8 cellular contexts compared by ENCODE assay signal in genomic region chr19:42220751-42221097, GRCh38. TPM values are rescaled to one million over a fixed set of nuclear protein-coding genes. Genes with fewer than 3 reads are reported as not detected.
DNase-seq lines count a peak whose midpoint lies in the region; ATAC-seq and TF ChIP-seq lines count a peak whose summit lies in the region.

No MANE protein-coding gene starts in this region.

- H2AFZ ChIP-seq in SU-DHL-6 (ENCODE audit: low read depth, low read length, severe bottlenecking), result no peak overlapping the region

- peaks cover 85% of the 10 kb centered on the region for H3K79me2 ChIP-seq in DOHH2 (ENCODE audit: control insufficient read depth, low read length)
- peaks cover 45% of the 10 kb centered on the region for H3K79me2 ChIP-seq in SU-DHL-6 (ENCODE audit: insufficient read depth, low read length)

- 1% methylated on average over 6 of the region's 6 CpGs for WGBS in prostate gland

- intact Hi-C loops in prostate gland (cut with DNase I), result no loop called here

- H3K9me3 ChIP-seq in DOHH2 (ENCODE audit: control insufficient read depth, insufficient read depth, low read length), result no peaks in the 10 kb centered on the region
- H3K9me3 ChIP-seq in SU-DHL-6 (ENCODE audit: insufficient read depth, low read length), result no peaks in the 10 kb centered on the region
- no peaks in the 10 kb centered on the region for H3K9me3 ChIP-seq in prostate gland

- H3K27ac ChIP-seq in DOHH2 (ENCODE audit: low read depth, low read length) (peak overlapping the region; percentile 64), SU-DHL-6 (ENCODE audit: low read depth, low read length) (peak overlapping the region; percentile 26), prostate gland (peak overlapping the region; percentile 84 to 90)

- H3K4me2 ChIP-seq in DOHH2 (ENCODE audit: low read length) (peak overlapping the region; percentile 89), SU-DHL-6 (ENCODE audit: low read depth, low read length, poor library complexity, severe bottlenecking) (peak overlapping the region; percentile 92)

- DNase-seq in fibroblast of the aortic adventitia (ENCODE audit: low read depth) (no peak), prostate gland (ENCODE audit: low spot score) (no peak), anterior cingulate cortex (lab: John Stamatoyannopoulos, UW) (no peak)

- H3K36me3 ChIP-seq in DOHH2 (ENCODE audit: control insufficient read depth, low read length), result peaks cover 53% of the 10 kb centered on the region
- H3K36me3 ChIP-seq in SU-DHL-6 (ENCODE audit: low read length), result no peaks in the 10 kb centered on the region
- H3K36me3 ChIP-seq in prostate gland, result peaks cover 0 to 16% of the 10 kb centered on the region in 2 donors

- peaks cover 42% of the 10 kb centered on the region for H3K4me1 ChIP-seq in DOHH2 (ENCODE audit: control insufficient read depth, low read length)
- peaks cover 17% of the 10 kb centered on the region for H3K4me1 ChIP-seq in prostate gland (replicated peaks)

- ATAC-seq in GM21528 (IDR thresholded peaks at IDR 0.05; ENCODE audit: low FRiP score, unreplicated experiment) (no peak), GM21723 (IDR thresholded peaks at IDR 0.05; ENCODE audit: unreplicated experiment) (no peak), HG03432 (IDR thresholded peaks at IDR 0.05; ENCODE audit: unreplicated experiment) (no peak)

- H4K20me1 ChIP-seq in DOHH2 (ENCODE audit: control insufficient read depth, insufficient read depth, low read depth, low read length) (peaks cover 10% of the 10 kb centered on the region; the same call in 1 of the 2 replicates), SU-DHL-6 (ENCODE audit: low read depth, low read length) (no peaks in the 10 kb centered on the region)

- TF ChIP-seq POLR2A in prostate gland (IDR thresholded peaks at IDR 0.05), result no peak

- H3K9ac ChIP-seq in SU-DHL-6 (ENCODE audit: low read length), result peak overlapping the region; percentile 82

- H3F3A ChIP-seq in DOHH2 (ENCODE audit: control insufficient read depth, insufficient read depth) (no peaks in the 10 kb centered on the region), SU-DHL-6 (ENCODE audit: insufficient read depth) (no peaks in the 10 kb centered on the region)

- TF ChIP-seq CTCF in DOHH2 (IDR thresholded peaks at IDR 0.05; ENCODE audit: low read depth, low read length, poor library complexity, severe bottlenecking), result no peak
- no peak for TF ChIP-seq CTCF in SU-DHL-6 (IDR thresholded peaks at IDR 0.05; ENCODE audit: insufficient read depth, low read length, poor library complexity, severe bottlenecking)
- TF ChIP-seq CTCF in fibroblast of the aortic adventitia (IDR thresholded peaks at IDR 0.05; ENCODE audit: insufficient read depth, low read length), result no peak
- no peak for TF ChIP-seq CTCF in prostate gland (IDR thresholded peaks at IDR 0.05)

- H3K9me2 ChIP-seq in DOHH2 (replicated peaks; ENCODE audit: control insufficient read depth, low read length) (no peaks in the 10 kb centered on the region), SU-DHL-6 (replicated peaks; ENCODE audit: insufficient read depth, low read length) (no peaks in the 10 kb centered on the region)

- no peaks in the 10 kb centered on the region for H3K27me3 ChIP-seq in DOHH2 (ENCODE audit: control insufficient read depth, low read length)
- no peaks in the 10 kb centered on the region for H3K27me3 ChIP-seq in SU-DHL-6 (ENCODE audit: low read length)
- H3K27me3 ChIP-seq in prostate gland (replicated peaks; ENCODE audit: insufficient read depth), result no peaks in the 10 kb centered on the region

- H3K4me3 ChIP-seq in DOHH2 (ENCODE audit: low read length) (peak overlapping the region; percentile 100), SU-DHL-6 (ENCODE audit: insufficient read depth, low read length, poor library complexity, severe bottlenecking) (peak overlapping the region; percentile 72), fibroblast of the aortic adventitia (ENCODE audit: low read depth, low read length) (peak overlapping the region; percentile 92), prostate gland (peak overlapping the region; percentile 63 to 73)

RNA-seq across cellular contexts. Expression of gene ZNF526, which starts 0.6 kb away (rescaled TPM):
- total RNA-seq in fibroblast of the aortic adventitia (ENCODE audit: low replicate concordance) (6.0 and 13.0 TPM in 2 replicates), prostate gland (10 to 100 TPM in 1 of 2 donors, 1 to 10 TPM in 1; 8.2 to 14.1 TPM)

RNA-seq across cellular contexts. Expression of gene DEDD2, which starts 3.2 kb away (rescaled TPM):
- total RNA-seq in fibroblast of the aortic adventitia (ENCODE audit: low replicate concordance), result 11.1 and 13.5 TPM in 2 replicates
- 10 to 100 TPM; 70.3 to 98.1 TPM for total RNA-seq in prostate gland

RNA-seq across cellular contexts. Expression of gene GSK3A, which starts 21.7 kb away (rescaled TPM):
- total RNA-seq in fibroblast of the aortic adventitia (ENCODE audit: low replicate concordance) (3.1 and 18.3 TPM in 2 replicates), prostate gland (10 to 100 TPM; 37.1 to 61.6 TPM)

RNA-seq across cellular contexts. Expression of gene ERF, which starts 34.2 kb away (rescaled TPM):
- total RNA-seq in fibroblast of the aortic adventitia (ENCODE audit: low replicate concordance), result 18.2 and 30.4 TPM in 2 replicates
- 100 to 1,000 TPM in 1 of 2 donors, 10 to 100 TPM in 1; 33.9 to 121 TPM for total RNA-seq in prostate gland

RNA-seq across cellular contexts. Expression of gene CIC, which starts 48.3 kb away (rescaled TPM):
- total RNA-seq in fibroblast of the aortic adventitia (ENCODE audit: low replicate concordance) (35.3 and 36.1 TPM in 2 replicates), prostate gland (100 to 1,000 TPM in 1 of 2 donors, 10 to 100 TPM in 1; 64.6 to 145 TPM)

Comparison
In these comparisons a context has a peak if more than half of its experiments do, and no peak if none do; other contexts are left out.
1. H3K27ac ChIP-seq: peak in every context shown above with its lines; median percentile 87 in prostate gland; 64 in DOHH2; 26 in SU-DHL-6.